ENCODE assay signal across 1 cellular context in genomic region chr10:124715479-124715878, GRCh38.
TF ChIP-seq lines count a peak whose summit lies in the region.

No MANE protein-coding gene starts in this region.

TF ChIP-seq in HepG2, 621 proteins besides CTCF, POLR2A, EP300 and RAD21 (continued from another document):
- TF ChIP-seq AFF4 (CRISPR knock-in tag; IDR thresholded peaks at IDR 0.05) (no peak), RARA (CRISPR knock-in tag; IDR thresholded peaks at IDR 0.05) (peak; percentile 46; the same call in 1 of the 2 replicates)
